Comparison of ENCODE assay signal across 31 cellular contexts in the genomic region with DNA sequence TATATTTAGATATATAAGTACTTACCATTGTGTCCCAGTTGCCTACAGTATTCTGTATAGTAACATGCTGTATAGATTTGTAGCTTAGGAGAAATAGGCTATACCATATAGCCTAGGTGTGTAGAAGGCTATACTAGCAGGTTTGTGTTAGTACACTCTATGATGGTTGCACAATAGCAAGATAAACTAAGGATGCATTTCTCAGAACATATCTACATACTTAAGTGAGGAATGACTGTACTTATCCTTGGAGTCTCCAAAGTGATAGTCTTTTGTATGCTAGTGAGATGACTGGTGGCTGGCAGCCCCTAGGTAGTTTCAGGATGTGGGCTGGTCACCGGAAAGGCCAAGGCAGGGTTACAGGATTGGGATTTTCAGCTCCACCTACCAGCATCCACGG.
"Had no signal": no experiment of that assay in that cellular context is flagged by ENCODE, and none has a peak within 500 bp of the region (broad histone marks: within the 10 kb centered on the region; RNA-seq: fewer than 3 reads in every experiment).

No MANE protein-coding gene starts in this region.

- H3K27me3 Mint-ChIP-seq: progenitor cell of endocrine pancreas had no signal

- H3K4me1 ChIP-seq: neural progenitor cell, parathyroid adenoma, psoas muscle, spleen, testis, tibial artery, upper lobe of right lung, uterus had no signal

- H3K27ac Mint-ChIP-seq: naive thymus-derived CD4-positive, alpha-beta T cell; natural killer cell; nephron; neural progenitor cell; progenitor cell of endocrine pancreas; stimulated activated memory B cell treated with anti-CD40 and anti-IgM and Interleukin-4, amounts not matched to agents 10 μg/mL and 1 μg/mL and 100 μg/mL, for 72 hours; stimulated activated naive CD8-positive, alpha-beta T cell treated with anti-CD3 and anti-CD28 coated beads, Interleukin-15, amount 100 ng/mL, for 72 hours had no signal

- DNase-seq: naive thymus-derived CD4-positive, alpha-beta T cell; natural killer cell; occipital lobe; ovary; posterior cingulate gyrus; psoas muscle; right cardiac atrium; spleen; stimulated activated CD4-positive, alpha-beta T cell treated with anti-CD3 and anti-CD28 coated beads, Interleukin-12 subunit alpha, Interleukin-12 subunit beta, amount 100 ng/mL, for 4 hours; stimulated activated CD4-positive, alpha-beta T cell treated with anti-CD3 and anti-CD28 coated beads, Interleukin-1b, Interleukin-23, amount 100 ng/mL, for 48 hours; stimulated activated CD4-positive, alpha-beta T cell treated with anti-CD3 and anti-CD28 coated beads, Interleukin-4, amount 100 ng/mL, for 1 hour; stimulated activated CD4-positive, alpha-beta T cell treated with anti-CD3 and anti-CD28 coated beads, Interleukin-4, amount 100 ng/mL, for 4 hours; stimulated activated CD8-positive, alpha-beta memory T cell treated with anti-CD3 and anti-CD28 coated beads, Interleukin-4, amount 100 ng/mL, for 48 hours; stimulated activated naive CD4-positive, alpha-beta T cell; stimulated activated naive CD8-positive, alpha-beta T cell treated with anti-CD3 and anti-CD28 coated beads, Interleukin-15, amount 100 ng/mL, for 72 hours; stimulated activated naive CD8-positive, alpha-beta T cell treated with anti-CD3 and anti-CD28 coated beads, Interleukin-15, Interleukin-2, amounts not matched to agents 100 U/mL and 50 U/mL, for 24 hours; substantia nigra; testis; tibial artery; transverse colon; upper lobe of right lung; uterus had no signal

- H3K27ac ChIP-seq: neural progenitor cell, ovary, parathyroid adenoma, psoas muscle, skin epidermis, spleen, suprapubic skin, testis, tibial artery, transverse colon, upper lobe of right lung, uterus had no signal

- H3K4me1 Mint-ChIP-seq: naive thymus-derived CD4-positive, alpha-beta T cell; natural killer cell; nephron; neural progenitor cell; stimulated activated memory B cell treated with anti-CD40 and anti-IgM and Interleukin-4, amounts not matched to agents 10 μg/mL and 1 μg/mL and 100 μg/mL, for 72 hours; stimulated activated naive CD8-positive, alpha-beta T cell treated with anti-CD3 and anti-CD28 coated beads, Interleukin-15, amount 100 ng/mL, for 72 hours had no signal

- H2AFZ ChIP-seq: neural progenitor cell, parathyroid adenoma had no signal

- H3K36me3 Mint-ChIP-seq: naive thymus-derived CD4-positive, alpha-beta T cell; natural killer cell; neural progenitor cell; stimulated activated memory B cell treated with anti-CD40 and anti-IgM and Interleukin-4, amounts not matched to agents 10 μg/mL and 1 μg/mL and 100 μg/mL, for 72 hours had no signal

- H3K4me3 Mint-ChIP-seq: naive thymus-derived CD4-positive, alpha-beta T cell; natural killer cell; nephron; neural progenitor cell; stimulated activated memory B cell treated with anti-CD40 and anti-IgM and Interleukin-4, amounts not matched to agents 10 μg/mL and 1 μg/mL and 100 μg/mL, for 72 hours; stimulated activated naive CD8-positive, alpha-beta T cell treated with anti-CD3 and anti-CD28 coated beads, Interleukin-15, amount 100 ng/mL, for 72 hours had no signal

- H3K9me3 Mint-ChIP-seq: natural killer cell; stimulated activated naive CD8-positive, alpha-beta T cell treated with anti-CD3 and anti-CD28 coated beads, Interleukin-15, amount 100 ng/mL, for 72 hours had no signal

- H3K27me3 ChIP-seq: neural progenitor cell, spleen, suprapubic skin, testis, tibial artery, transverse colon, upper lobe of right lung, uterus had no signal

- H3K79me2 ChIP-seq: parathyroid adenoma had no signal

- H3K9ac ChIP-seq: neural progenitor cell, parathyroid adenoma had no signal

- H3K9me3 ChIP-seq: ovary, suprapubic skin, testis, uterus had no signal

- H3K4me2 ChIP-seq: neural progenitor cell, smooth muscle cell had no signal

- H3K4me3 ChIP-seq: neural progenitor cell, ovary, psoas muscle, skin epidermis, smooth muscle cell, spleen, suprapubic skin, testis, tibial artery, transverse colon, upper lobe of right lung, uterus had no signal

- H3K36me3 ChIP-seq: neural progenitor cell, ovary, spleen, suprapubic skin, transverse colon, uterus had no signal

- ATAC-seq: naive thymus-derived CD4-positive, alpha-beta T cell; natural killer cell; psoas muscle; right cardiac atrium; sciatic nerve; stimulated activated memory B cell treated with anti-CD40 and anti-IgM and Interleukin-4, amounts not matched to agents 10 μg/mL and 1 μg/mL and 100 μg/mL, for 72 hours; stimulated activated naive CD8-positive, alpha-beta T cell treated with anti-CD3 and anti-CD28 coated beads, Interleukin-15, amount 100 ng/mL, for 72 hours; stimulated activated naive CD8-positive, alpha-beta T cell treated with anti-CD3 and anti-CD28 coated beads, Interleukin-15, Interleukin-2, amounts not matched to agents 100 U/mL and 50 U/mL, for 24 hours; upper lobe of right lung had no signal
